In the genomic region with DNA sequence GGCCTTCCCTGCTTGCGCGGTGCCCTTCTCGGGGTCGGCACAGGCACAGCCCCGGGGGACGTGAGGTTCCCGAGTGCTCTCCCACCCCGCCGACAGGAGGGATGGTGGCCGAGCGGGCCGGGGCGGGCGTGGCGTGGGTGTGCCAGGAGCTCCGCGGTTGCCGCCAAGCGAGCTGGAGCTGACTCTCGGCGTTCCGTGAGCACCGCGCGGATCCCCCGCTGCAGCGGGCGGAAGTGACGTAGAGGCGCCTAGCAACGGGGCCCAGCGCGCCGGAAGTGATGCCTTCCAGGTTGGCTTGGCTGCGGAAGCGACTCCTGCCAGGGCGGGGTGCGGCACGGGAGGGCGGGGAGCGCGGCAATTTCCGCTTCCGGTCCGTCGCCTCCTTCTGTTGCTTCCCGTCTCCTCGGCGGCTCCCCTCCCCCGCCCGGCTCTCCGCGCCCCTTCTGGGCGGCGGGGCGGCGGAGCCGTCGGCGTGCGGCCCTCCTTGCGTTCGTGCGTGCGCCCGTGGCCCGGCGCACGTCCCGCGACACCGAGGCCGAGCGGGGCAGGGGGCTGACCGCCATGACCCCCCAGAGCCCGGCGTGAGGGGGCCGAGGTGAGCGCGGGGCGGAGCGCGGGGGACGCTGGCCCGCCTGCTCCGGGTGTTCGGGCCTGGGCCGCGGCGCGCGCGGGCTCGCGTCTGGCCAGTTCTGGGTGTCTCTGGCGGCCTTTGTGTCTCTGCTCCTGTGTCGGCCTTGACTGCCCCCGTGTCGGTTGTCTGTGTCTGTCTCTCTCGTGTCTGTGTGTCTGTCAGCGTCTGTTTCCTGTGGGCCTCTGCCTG, we compare ENCODE assay signal across 1 cellular context.
TF ChIP-seq lines count a peak whose summit lies in the region.

A gene (plus strand): TSS at position 386 of the 820 bp plus-strand sequence. CDS start 3,402 bp downstream, outside the sequence.

TF ChIP-seq in HepG2, 621 proteins besides CTCF, POLR2A, EP300 and RAD21 (continued from another document and continues in another):
- TF ChIP-seq, protein P1, sequence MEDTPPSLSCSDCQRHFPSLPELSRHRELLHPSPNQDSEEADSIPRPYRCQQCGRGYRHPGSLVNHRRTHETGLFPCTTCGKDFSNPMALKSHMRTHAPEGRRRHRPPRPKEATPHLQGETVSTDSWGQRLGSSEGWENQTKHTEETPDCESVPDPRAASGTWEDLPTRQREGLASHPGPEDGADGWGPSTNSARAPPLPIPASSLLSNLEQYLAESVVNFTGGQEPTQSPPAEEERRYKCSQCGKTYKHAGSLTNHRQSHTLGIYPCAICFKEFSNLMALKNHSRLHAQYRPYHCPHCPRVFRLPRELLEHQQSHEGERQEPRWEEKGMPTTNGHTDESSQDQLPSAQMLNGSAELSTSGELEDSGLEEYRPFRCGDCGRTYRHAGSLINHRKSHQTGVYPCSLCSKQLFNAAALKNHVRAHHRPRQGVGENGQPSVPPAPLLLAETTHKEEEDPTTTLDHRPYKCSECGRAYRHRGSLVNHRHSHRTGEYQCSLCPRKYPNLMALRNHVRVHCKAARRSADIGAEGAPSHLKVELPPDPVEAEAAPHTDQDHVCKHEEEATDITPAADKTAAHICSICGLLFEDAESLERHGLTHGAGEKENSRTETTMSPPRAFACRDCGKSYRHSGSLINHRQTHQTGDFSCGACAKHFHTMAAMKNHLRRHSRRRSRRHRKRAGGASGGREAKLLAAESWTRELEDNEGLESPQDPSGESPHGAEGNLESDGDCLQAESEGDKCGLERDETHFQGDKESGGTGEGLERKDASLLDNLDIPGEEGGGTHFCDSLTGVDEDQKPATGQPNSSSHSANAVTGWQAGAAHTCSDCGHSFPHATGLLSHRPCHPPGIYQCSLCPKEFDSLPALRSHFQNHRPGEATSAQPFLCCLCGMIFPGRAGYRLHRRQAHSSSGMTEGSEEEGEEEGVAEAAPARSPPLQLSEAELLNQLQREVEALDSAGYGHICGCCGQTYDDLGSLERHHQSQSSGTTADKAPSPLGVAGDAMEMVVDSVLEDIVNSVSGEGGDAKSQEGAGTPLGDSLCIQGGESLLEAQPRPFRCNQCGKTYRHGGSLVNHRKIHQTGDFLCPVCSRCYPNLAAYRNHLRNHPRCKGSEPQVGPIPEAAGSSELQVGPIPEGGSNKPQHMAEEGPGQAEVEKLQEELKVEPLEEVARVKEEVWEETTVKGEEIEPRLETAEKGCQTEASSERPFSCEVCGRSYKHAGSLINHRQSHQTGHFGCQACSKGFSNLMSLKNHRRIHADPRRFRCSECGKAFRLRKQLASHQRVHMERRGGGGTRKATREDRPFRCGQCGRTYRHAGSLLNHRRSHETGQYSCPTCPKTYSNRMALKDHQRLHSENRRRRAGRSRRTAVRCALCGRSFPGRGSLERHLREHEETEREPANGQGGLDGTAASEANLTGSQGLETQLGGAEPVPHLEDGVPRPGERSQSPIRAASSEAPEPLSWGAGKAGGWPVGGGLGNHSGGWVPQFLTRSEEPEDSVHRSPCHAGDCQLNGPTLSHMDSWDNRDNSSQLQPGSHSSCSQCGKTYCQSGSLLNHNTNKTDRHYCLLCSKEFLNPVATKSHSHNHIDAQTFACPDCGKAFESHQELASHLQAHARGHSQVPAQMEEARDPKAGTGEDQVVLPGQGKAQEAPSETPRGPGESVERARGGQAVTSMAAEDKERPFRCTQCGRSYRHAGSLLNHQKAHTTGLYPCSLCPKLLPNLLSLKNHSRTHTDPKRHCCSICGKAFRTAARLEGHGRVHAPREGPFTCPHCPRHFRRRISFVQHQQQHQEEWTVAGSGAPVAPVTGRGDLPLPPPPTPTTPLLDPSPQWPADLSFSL (CRISPR knock-in tag; IDR thresholded peaks at IDR 0.05): no peak
- TF ChIP-seq KDM2A (CRISPR knock-in tag; IDR thresholded peaks at IDR 0.05; ENCODE audit: borderline replicate concordance, low read depth): peak; percentile 100
- peak; percentile 87 for TF ChIP-seq POLR2G (IDR thresholded peaks at IDR 0.05; ENCODE audit: low read depth, low read length)
- TF ChIP-seq, protein P2, sequence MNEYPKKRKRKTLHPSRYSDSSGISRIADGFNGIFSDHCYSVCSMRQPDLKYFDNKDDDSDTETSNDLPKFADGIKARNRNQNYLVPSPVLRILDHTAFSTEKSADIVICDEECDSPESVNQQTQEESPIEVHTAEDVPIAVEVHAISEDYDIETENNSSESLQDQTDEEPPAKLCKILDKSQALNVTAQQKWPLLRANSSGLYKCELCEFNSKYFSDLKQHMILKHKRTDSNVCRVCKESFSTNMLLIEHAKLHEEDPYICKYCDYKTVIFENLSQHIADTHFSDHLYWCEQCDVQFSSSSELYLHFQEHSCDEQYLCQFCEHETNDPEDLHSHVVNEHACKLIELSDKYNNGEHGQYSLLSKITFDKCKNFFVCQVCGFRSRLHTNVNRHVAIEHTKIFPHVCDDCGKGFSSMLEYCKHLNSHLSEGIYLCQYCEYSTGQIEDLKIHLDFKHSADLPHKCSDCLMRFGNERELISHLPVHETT (CRISPR knock-in tag; conservative IDR thresholded peaks at IDR 0.05): peak; percentile 79
- TF ChIP-seq ZNF678 (CRISPR knock-in tag; IDR thresholded peaks at IDR 0.05): peak; percentile 64; the same call in 1 of the 2 replicates
- TF ChIP-seq, protein P3, sequence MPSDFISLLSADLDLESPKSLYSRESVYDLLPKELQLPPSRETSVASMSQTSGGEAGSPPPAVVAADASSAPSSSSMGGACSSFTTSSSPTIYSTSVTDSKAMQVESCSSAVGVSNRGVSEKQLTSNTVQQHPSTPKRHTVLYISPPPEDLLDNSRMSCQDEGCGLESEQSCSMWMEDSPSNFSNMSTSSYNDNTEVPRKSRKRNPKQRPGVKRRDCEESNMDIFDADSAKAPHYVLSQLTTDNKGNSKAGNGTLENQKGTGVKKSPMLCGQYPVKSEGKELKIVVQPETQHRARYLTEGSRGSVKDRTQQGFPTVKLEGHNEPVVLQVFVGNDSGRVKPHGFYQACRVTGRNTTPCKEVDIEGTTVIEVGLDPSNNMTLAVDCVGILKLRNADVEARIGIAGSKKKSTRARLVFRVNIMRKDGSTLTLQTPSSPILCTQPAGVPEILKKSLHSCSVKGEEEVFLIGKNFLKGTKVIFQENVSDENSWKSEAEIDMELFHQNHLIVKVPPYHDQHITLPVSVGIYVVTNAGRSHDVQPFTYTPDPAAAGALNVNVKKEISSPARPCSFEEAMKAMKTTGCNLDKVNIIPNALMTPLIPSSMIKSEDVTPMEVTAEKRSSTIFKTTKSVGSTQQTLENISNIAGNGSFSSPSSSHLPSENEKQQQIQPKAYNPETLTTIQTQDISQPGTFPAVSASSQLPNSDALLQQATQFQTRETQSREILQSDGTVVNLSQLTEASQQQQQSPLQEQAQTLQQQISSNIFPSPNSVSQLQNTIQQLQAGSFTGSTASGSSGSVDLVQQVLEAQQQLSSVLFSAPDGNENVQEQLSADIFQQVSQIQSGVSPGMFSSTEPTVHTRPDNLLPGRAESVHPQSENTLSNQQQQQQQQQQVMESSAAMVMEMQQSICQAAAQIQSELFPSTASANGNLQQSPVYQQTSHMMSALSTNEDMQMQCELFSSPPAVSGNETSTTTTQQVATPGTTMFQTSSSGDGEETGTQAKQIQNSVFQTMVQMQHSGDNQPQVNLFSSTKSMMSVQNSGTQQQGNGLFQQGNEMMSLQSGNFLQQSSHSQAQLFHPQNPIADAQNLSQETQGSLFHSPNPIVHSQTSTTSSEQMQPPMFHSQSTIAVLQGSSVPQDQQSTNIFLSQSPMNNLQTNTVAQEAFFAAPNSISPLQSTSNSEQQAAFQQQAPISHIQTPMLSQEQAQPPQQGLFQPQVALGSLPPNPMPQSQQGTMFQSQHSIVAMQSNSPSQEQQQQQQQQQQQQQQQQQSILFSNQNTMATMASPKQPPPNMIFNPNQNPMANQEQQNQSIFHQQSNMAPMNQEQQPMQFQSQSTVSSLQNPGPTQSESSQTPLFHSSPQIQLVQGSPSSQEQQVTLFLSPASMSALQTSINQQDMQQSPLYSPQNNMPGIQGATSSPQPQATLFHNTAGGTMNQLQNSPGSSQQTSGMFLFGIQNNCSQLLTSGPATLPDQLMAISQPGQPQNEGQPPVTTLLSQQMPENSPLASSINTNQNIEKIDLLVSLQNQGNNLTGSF (CRISPR knock-in tag; IDR thresholded peaks at IDR 0.05): 0 out of 2 replicates have a peak, but pooled peaks have one; percentile 19
- TF ChIP-seq, protein P4, sequence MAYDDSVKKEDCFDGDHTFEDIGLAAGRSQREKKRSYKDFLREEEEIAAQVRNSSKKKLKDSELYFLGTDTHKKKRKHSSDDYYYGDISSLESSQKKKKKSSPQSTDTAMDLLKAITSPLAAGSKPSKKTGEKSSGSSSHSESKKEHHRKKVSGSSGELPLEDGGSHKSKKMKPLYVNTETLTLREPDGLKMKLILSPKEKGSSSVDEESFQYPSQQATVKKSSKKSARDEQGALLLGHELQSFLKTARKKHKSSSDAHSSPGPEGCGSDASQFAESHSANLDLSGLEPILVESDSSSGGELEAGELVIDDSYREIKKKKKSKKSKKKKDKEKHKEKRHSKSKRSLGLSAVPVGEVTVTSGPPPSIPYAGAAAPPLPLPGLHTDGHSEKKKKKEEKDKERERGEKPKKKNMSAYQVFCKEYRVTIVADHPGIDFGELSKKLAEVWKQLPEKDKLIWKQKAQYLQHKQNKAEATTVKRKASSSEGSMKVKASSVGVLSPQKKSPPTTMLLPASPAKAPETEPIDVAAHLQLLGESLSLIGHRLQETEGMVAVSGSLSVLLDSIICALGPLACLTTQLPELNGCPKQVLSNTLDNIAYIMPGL (CRISPR knock-in tag; IDR thresholded peaks at IDR 0.05; ENCODE audit: borderline replicate concordance in 1 of 2, low read depth in 1 of 2): peak; percentile 46 to 75; a peak in 3 of 4 replicates
- TF ChIP-seq ZNF136 (CRISPR knock-in tag; IDR thresholded peaks at IDR 0.05; ENCODE audit: low read depth): peak; percentile 66; the same call in 1 of the 2 replicates
- no peak for TF ChIP-seq FOXA1 (IDR thresholded peaks at IDR 0.05)
- no peak for TF ChIP-seq FOXA1 (CRISPR knock-in tag; IDR thresholded peaks at IDR 0.05)
- no peak for TF ChIP-seq MED8 (CRISPR knock-in tag; IDR thresholded peaks at IDR 0.05; ENCODE audit: insufficient replicate concordance)
- no peak for TF ChIP-seq CC2D1A (CRISPR knock-in tag; IDR thresholded peaks at IDR 0.05)
- TF ChIP-seq ZNF772 (CRISPR knock-in tag; IDR thresholded peaks at IDR 0.05): peak; percentile 60; the same call in 1 of the 2 replicates
- TF ChIP-seq, protein P5, sequence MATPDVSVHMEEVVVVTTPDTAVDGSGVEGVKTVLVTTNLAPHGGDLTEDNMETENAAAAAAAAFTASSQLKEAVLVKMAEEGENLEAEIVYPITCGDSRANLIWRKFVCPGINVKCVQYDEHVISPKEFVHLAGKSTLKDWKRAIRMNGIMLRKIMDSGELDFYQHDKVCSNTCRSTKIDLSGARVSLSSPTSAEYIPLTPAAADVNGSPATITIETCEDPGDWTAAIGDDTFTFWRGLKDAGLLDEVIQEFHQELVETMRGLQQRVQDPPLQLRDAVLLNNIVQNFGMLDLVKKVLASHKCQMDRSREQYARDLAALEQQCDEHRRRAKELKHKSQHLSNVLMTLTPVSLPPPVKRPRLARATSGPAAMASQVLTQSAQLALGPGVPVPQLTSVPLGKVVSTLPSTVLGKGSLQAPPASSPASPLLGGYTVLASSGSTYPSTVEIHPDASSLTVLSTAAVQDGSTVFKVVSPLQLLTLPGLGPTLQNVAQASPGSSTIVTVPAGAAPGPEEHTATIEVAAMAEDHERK (CRISPR knock-in tag; IDR thresholded peaks at IDR 0.05; ENCODE audit: low read depth): no peak
- TF ChIP-seq ZFX (CRISPR knock-in tag; IDR thresholded peaks at IDR 0.05; ENCODE audit: low read depth): peak; percentile 74; the same call in 1 of the 2 replicates
- 0 out of 2 replicates have a peak, but pooled peaks have one; percentile 65 for TF ChIP-seq ZNF773 (CRISPR knock-in tag; IDR thresholded peaks at IDR 0.05; ENCODE audit: borderline replicate concordance)
- TF ChIP-seq MYC (CRISPR knock-in tag; IDR thresholded peaks at IDR 0.05; ENCODE audit: borderline replicate concordance): peak; percentile 60; the same call in 1 of the 2 replicates
- TF ChIP-seq SKI (IDR thresholded peaks at IDR 0.05; ENCODE audit: partially characterized antibody): peak; percentile 81
- no peak for TF ChIP-seq ZFP62 (CRISPR knock-in tag; IDR thresholded peaks at IDR 0.05)
- TF ChIP-seq ZBTB3 (CRISPR knock-in tag; IDR thresholded peaks at IDR 0.05; ENCODE audit: borderline replicate concordance, low read depth): no peak
- TF ChIP-seq NFRKB (IDR thresholded peaks at IDR 0.05): no peak
- TF ChIP-seq CBX2 (IDR thresholded peaks at IDR 0.05; ENCODE audit: low read depth, low read length): no peak
- no peak for TF ChIP-seq CBX2 (CRISPR knock-in tag; IDR thresholded peaks at IDR 0.05; ENCODE audit: low read depth)
- peak; percentile 83 for TF ChIP-seq RBFOX2 (IDR thresholded peaks at IDR 0.05; ENCODE audit: low read depth, low read length)
- peak; percentile 56; the same call in 1 of the 2 replicates for TF ChIP-seq ZNF326 (CRISPR knock-in tag; IDR thresholded peaks at IDR 0.05; ENCODE audit: borderline replicate concordance)
- TF ChIP-seq, protein P6, sequence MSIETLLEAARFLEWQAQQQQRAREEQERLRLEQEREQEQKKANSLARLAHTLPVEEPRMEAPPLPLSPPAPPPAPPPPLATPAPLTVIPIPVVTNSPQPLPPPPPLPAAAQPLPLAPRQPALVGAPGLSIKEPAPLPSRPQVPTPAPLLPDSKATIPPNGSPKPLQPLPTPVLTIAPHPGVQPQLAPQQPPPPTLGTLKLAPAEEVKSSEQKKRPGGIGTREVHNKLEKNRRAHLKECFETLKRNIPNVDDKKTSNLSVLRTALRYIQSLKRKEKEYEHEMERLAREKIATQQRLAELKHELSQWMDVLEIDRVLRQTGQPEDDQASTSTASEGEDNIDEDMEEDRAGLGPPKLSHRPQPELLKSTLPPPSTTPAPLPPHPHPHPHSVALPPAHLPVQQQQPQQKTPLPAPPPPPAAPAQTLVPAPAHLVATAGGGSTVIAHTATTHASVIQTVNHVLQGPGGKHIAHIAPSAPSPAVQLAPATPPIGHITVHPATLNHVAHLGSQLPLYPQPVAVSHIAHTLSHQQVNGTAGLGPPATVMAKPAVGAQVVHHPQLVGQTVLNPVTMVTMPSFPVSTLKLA (IDR thresholded peaks at IDR 0.05): peak; percentile 38; the same call in 1 of the 2 replicates
- TF ChIP-seq SPEN (CRISPR knock-in tag; IDR thresholded peaks at IDR 0.05; ENCODE audit: low read depth): peak; percentile 86
- peak; percentile 81 for TF ChIP-seq SP2 (CRISPR knock-in tag; IDR thresholded peaks at IDR 0.05)
- TF ChIP-seq FOXC1 (CRISPR knock-in tag; IDR thresholded peaks at IDR 0.05; ENCODE audit: borderline replicate concordance): peak; percentile 57; the same call in 1 of the 2 replicates
- TF ChIP-seq, protein P7, sequence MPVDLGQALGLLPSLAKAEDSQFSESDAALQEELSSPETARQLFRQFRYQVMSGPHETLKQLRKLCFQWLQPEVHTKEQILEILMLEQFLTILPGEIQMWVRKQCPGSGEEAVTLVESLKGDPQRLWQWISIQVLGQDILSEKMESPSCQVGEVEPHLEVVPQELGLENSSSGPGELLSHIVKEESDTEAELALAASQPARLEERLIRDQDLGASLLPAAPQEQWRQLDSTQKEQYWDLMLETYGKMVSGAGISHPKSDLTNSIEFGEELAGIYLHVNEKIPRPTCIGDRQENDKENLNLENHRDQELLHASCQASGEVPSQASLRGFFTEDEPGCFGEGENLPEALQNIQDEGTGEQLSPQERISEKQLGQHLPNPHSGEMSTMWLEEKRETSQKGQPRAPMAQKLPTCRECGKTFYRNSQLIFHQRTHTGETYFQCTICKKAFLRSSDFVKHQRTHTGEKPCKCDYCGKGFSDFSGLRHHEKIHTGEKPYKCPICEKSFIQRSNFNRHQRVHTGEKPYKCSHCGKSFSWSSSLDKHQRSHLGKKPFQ (CRISPR knock-in tag; IDR thresholded peaks at IDR 0.05; ENCODE audit: insufficient replicate concordance): no peak
- TF ChIP-seq ZNF160 (CRISPR knock-in tag; IDR thresholded peaks at IDR 0.05): peak; percentile 30; the same call in 1 of the 2 replicates
- no peak for TF ChIP-seq ZNF766 (CRISPR knock-in tag; IDR thresholded peaks at IDR 0.05; ENCODE audit: borderline replicate concordance)
- peak; percentile 73; the same call in 1 of the 2 replicates for TF ChIP-seq ZNF350 (CRISPR knock-in tag; IDR thresholded peaks at IDR 0.05; ENCODE audit: borderline replicate concordance, low read depth)
